In genomic region chr16:67723151-67723915, GRCh38 we compare ENCODE assay signal across 1 cellular context.
TF ChIP-seq lines count a peak whose summit lies in the region.

No MANE protein-coding gene starts in this region.

TF ChIP-seq in IMR-90, 13 proteins besides CTCF, POLR2A, EP300 and RAD21 (continued from another document):
- TF ChIP-seq USF2 (IDR thresholded peaks at IDR 0.05; ENCODE audit: low read depth, low read length): peak; percentile 14; the same call in 1 of the 2 replicates
- TF ChIP-seq MXI1 (IDR thresholded peaks at IDR 0.05; ENCODE audit: borderline replicate concordance, low read depth, low read length): peak; percentile 54; the same call in 1 of the 2 replicates
